Comparison of ENCODE assay signal across 25 cellular contexts in the genomic region with DNA sequence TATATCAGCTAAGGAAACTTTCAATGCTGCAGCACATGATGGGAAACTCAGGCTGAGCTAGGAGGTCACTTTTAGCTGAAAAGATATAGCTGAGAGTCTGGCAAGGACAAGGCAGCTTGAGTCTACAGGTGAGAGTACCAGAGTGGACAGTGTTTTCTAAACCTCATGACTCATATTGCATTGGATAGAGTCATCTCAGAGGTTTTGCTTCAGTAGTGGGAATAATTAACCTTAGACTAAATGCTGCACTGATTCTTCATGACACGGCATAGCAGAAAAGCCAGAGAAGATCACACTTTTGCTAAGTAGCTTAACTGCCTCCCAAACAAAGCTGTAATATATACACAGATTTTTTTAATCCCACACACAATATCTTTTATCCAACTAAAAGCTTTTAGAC.
DNase-seq lines count a peak whose midpoint lies in the region; ATAC-seq and TF ChIP-seq lines count a peak whose summit lies in the region.
"Had no signal": no experiment of that assay in that cellular context is flagged by ENCODE, and none has a peak within 500 bp of the region (broad histone marks: within the 10 kb centered on the region; RNA-seq: fewer than 3 reads in every experiment).

No MANE protein-coding gene starts in this region.

- H3K4me1 ChIP-seq in DND-41 (ENCODE audit: insufficient read depth, low read length): no peaks in the 10 kb centered on the region
- H3K4me1 ChIP-seq: A549 had no signal

- no peaks in the 10 kb centered on the region for H3K27me3 ChIP-seq in DND-41 (ENCODE audit: insufficient read depth, low read length, poor library complexity)

- no peak for ATAC-seq in DND-41 (ENCODE audit: insufficient read depth, low read depth)
- no peak for ATAC-seq in GM18858 (IDR thresholded peaks at IDR 0.05; ENCODE audit: unreplicated experiment)
- ATAC-seq: A549, HCT116 had no signal

- peaks cover 3% of the 10 kb centered on the region for H3K9me3 ChIP-seq in DND-41 (ENCODE audit: insufficient read depth, low read length, severe bottlenecking)
- H3K9me3 ChIP-seq: A549 had no signal

- H3K79me2 ChIP-seq in DND-41 (ENCODE audit: insufficient read depth, low read length): no peaks in the 10 kb centered on the region

- DNase-seq in D341Med (ENCODE audit: low spot score) (peak; percentile 30), DND-41 (no peak), epithelial cell of proximal tubule (ENCODE audit: low read depth) (peak; percentile 33), kidney tubule cell (ENCODE audit: low spot score) (peak; percentile 57), occipital lobe (lab: John Stamatoyannopoulos, UW) (no peak), NCI-H446 (lab: John Stamatoyannopoulos, UW) (no peak)
- DNase-seq: C1 segment of cervical spinal cord; CD4-positive, alpha-beta memory T cell; COR-L47; NCI-H1048; NCI-H1417; NCI-H1694; NCI-H2029 treated with DMSO at 0.1 percent for 48 hours; NCI-H2227 treated with DMSO at 0.1 percent for 48 hours; NCI-H510A treated with DMSO at 0.1 percent for 48 hours; NK-92 treated with Interleukin-12 subunit alpha and Interleukin-12 subunit beta, amount 100 ng/mL, for 24 hours; PC-9; Right ventricle myocardium superior; RPMI8226; T-helper 1 cell had no signal

- H3K9ac ChIP-seq in DND-41 (ENCODE audit: low read depth, low read length): no peak overlapping the region
- H3K9ac ChIP-seq: KMS-11 had no signal

- H3K36me3 ChIP-seq in DND-41 (ENCODE audit: insufficient read depth, low read length): no peaks in the 10 kb centered on the region

- H3K27ac ChIP-seq in DND-41 (ENCODE audit: low read length): no peak overlapping the region
- H3K27ac ChIP-seq: A549, HL-60, KMS-11, PC-9 had no signal

- peak overlapping the region; percentile 51; the same call in 1 of the 2 replicates for H2AFZ ChIP-seq in DND-41 (ENCODE audit: low read depth, low read length)
- H2AFZ ChIP-seq: PC-9 had no signal

- H3K4me2 ChIP-seq in DND-41 (ENCODE audit: insufficient read depth, low read length): no peak overlapping the region
- H3K4me2 ChIP-seq: A549, KMS-11, PC-9 had no signal

- H3K4me3 ChIP-seq in DND-41 (ENCODE audit: low read depth in 1 of 2, low read length in 2 of 2) (no peak overlapping the region), epithelial cell of proximal tubule (ENCODE audit: low read depth, low read length) (no peak overlapping the region)
- H3K4me3 ChIP-seq: A549, PC-9 had no signal

- TF ChIP-seq CTCF in DND-41 (IDR thresholded peaks at IDR 0.05; ENCODE audit: borderline replicate concordance, extremely low read depth, low read length, poor library complexity, severe bottlenecking) (no peak), epithelial cell of proximal tubule (conservative IDR thresholded peaks at IDR 0.05; ENCODE audit: low read depth, low read length) (no peak)

- H4K20me1 ChIP-seq in DND-41 (ENCODE audit: insufficient read depth, low read length): no peaks in the 10 kb centered on the region

Comparison
In these comparisons a context has a peak if more than half of its experiments do, and no peak if none do; other contexts are left out.
1. DNase-seq: peak in D341Med (single experiment), epithelial cell of proximal tubule (single experiment) and kidney tubule cell (single experiment); none in DND-41 (single experiment), occipital lobe (single experiment) and NCI-H446 (0 of 2).